ENCODE assay signal across 9 cellular contexts in genomic region chr12:53383258-53383657, GRCh38. TPM values are rescaled to one million over a fixed set of nuclear protein-coding genes. Genes with fewer than 3 reads are reported as not detected.
A peak's percentile ranks its signal among the peaks of the same experiment; 100 is the strongest.
DNase-seq lines count a peak whose midpoint lies in the region; ATAC-seq, FAIRE-seq and TF ChIP-seq lines count a peak whose summit lies in the region.
"Had no signal": no experiment of that assay in that cellular context is flagged by ENCODE, and none has a peak within 500 bp of the region (broad histone marks: within the 10 kb centered on the region; RNA-seq: fewer than 3 reads in every experiment).

No MANE protein-coding gene starts in this region.

- TF ChIP-seq POLR2A in GM12891 (IDR thresholded peaks at IDR 0.05; ENCODE audit: low read depth, low read length), result no peak

- peaks cover 49 to 65% (median 62%) of the 10 kb centered on the region in 3 donors for H3K4me1 Mint-ChIP-seq in CD8-positive, alpha-beta memory T cell
- H3K4me1 Mint-ChIP-seq in endothelial cell (ENCODE audit: unreplicated experiment), result peaks cover 45% of the 10 kb centered on the region

- CTCF ChIA-PET in CD8-positive, alpha-beta memory T cell (lab: Charles Lee), result interaction anchor here (0.7 to 4.4 kb wide), 9 partner anchors 11 to 47 kb away, joined by 3 to 29 read pairs (median 3); no protein-coding TSS in a partner anchor

- no peak for TF ChIP-seq CTCF in endothelial cell (IDR thresholded peaks at IDR 0.05; ENCODE audit: unreplicated experiment)
- TF ChIP-seq CTCF in osteoblast (IDR thresholded peaks at IDR 0.05; ENCODE audit: extremely low read depth, low read depth, low read length), result no peak

- H3K27ac Mint-ChIP-seq in CD8-positive, alpha-beta memory T cell, result peak overlapping the region in 5 of 8 donors; percentile 18 to 86 (median 67)
- no peak overlapping the region for H3K27ac Mint-ChIP-seq in endothelial cell (ENCODE audit: unreplicated experiment)

- H3K27me3 Mint-ChIP-seq in CD8-positive, alpha-beta memory T cell, result no peaks in the 10 kb centered on the region
- H3K27me3 Mint-ChIP-seq in endothelial cell (ENCODE audit: unreplicated experiment), result peaks cover 2% of the 10 kb centered on the region

- H3K27ac ChIP-seq in CD8-positive, alpha-beta memory T cell (ENCODE audit: low read depth, low read length), result peak overlapping the region; percentile 3
- H3K27ac ChIP-seq in osteoblast (ENCODE audit: low read depth, low read length), result peak overlapping the region; percentile 5

- peaks cover 20% of the 10 kb centered on the region for H4K20me1 ChIP-seq in osteoblast (ENCODE audit: insufficient read depth, low read length)

- no peaks in the 10 kb centered on the region for H3K9me3 Mint-ChIP-seq in CD8-positive, alpha-beta memory T cell
- H3K9me3 Mint-ChIP-seq in endothelial cell (ENCODE audit: unreplicated experiment), result no peaks in the 10 kb centered on the region

- no peak overlapping the region for H3K9ac ChIP-seq in NT2/D1 (ENCODE audit: insufficient read length, low read depth)

- H2AFZ ChIP-seq in osteoblast (ENCODE audit: low read length), result no peak overlapping the region

- POLR2A ChIA-PET in CD8-positive, alpha-beta memory T cell (lab: Charles Lee), result interaction anchor here (0.6 kb wide), 1 partner anchor 88 kb away, joined by 8 read pairs; no protein-coding TSS in a partner anchor

- H3K36me3 Mint-ChIP-seq in CD8-positive, alpha-beta memory T cell, result peaks cover 9 to 54% (median 14%) of the 10 kb centered on the region in 3 donors
- H3K36me3 Mint-ChIP-seq in endothelial cell (ENCODE audit: low read depth, unreplicated experiment), result peaks cover 29% of the 10 kb centered on the region

- H3K27me3 ChIP-seq in CD8-positive, alpha-beta memory T cell (ENCODE audit: insufficient read depth, low read length, poor library complexity, severe bottlenecking), result no peaks in the 10 kb centered on the region
- H3K27me3 ChIP-seq in NT2/D1 (ENCODE audit: insufficient read depth, insufficient read length) (no peaks in the 10 kb centered on the region), osteoblast (ENCODE audit: insufficient read depth, low read length) (no peaks in the 10 kb centered on the region)

- peak overlapping the region; percentile 26 for H3K4me3 ChIP-seq in CD8-positive, alpha-beta memory T cell (ENCODE audit: low read length)
- H3K4me3 ChIP-seq in NT2/D1 (ENCODE audit: insufficient read length, low read depth), result peak overlapping the region; percentile 8
- peak overlapping the region; percentile 38 for H3K4me3 ChIP-seq in osteoblast (ENCODE audit: insufficient read depth, low read length)

- peaks cover 26% of the 10 kb centered on the region for H3K36me3 ChIP-seq in CD8-positive, alpha-beta memory T cell (ENCODE audit: insufficient read depth, low read length)
- H3K36me3 ChIP-seq in NT2/D1 (ENCODE audit: insufficient read depth, insufficient read length, low read length), result peaks cover 53% of the 10 kb centered on the region
- H3K36me3 ChIP-seq in osteoblast (ENCODE audit: insufficient read depth, low read length), result peaks cover 26% of the 10 kb centered on the region

- H3K9me3 ChIP-seq in CD8-positive, alpha-beta memory T cell (ENCODE audit: low read length), result no peaks in the 10 kb centered on the region
- H3K9me3 ChIP-seq in NT2/D1 (ENCODE audit: insufficient read depth, low read length), result no peaks in the 10 kb centered on the region
- H3K9me3 ChIP-seq in osteoblast (ENCODE audit: low read depth, low read length), result no peaks in the 10 kb centered on the region

- H3K4me3 Mint-ChIP-seq in CD8-positive, alpha-beta memory T cell, result peak overlapping the region; percentile 46 to 89 (median 74)
- H3K4me3 Mint-ChIP-seq in endothelial cell (ENCODE audit: unreplicated experiment), result peak overlapping the region; percentile 80

- H3K79me2 ChIP-seq in osteoblast (ENCODE audit: insufficient read depth, low read length), result peaks cover 49% of the 10 kb centered on the region

- peak overlapping the region; percentile 69 for H3K4me2 ChIP-seq in osteoblast (ENCODE audit: insufficient read depth, low read length)

- H3K4me1 ChIP-seq in CD8-positive, alpha-beta memory T cell (ENCODE audit: insufficient read depth, low read length), result peaks cover 65% of the 10 kb centered on the region
- H3K4me1 ChIP-seq in NT2/D1 (ENCODE audit: insufficient read depth, insufficient read length) (peaks cover 11% of the 10 kb centered on the region), osteoblast (ENCODE audit: insufficient read depth, low read length) (peaks cover 50% of the 10 kb centered on the region)

- FAIRE-seq in GM12891 (lab: Jason Lieb, UNC), result no peak

- no peak for DNase-seq in CD8-positive, alpha-beta memory T cell
- DNase-seq in NT2/D1 (ENCODE audit: low read depth, low spot score) (no peak), endothelial cell (ENCODE audit: low spot score) (no peak), osteoblast (ENCODE audit: insufficient read length, low spot score, missing footprints) (no peak), GM12891 (ENCODE audit: insufficient read length, low spot score) (no peak), H4 (ENCODE audit: low spot score) (no peak)
- DNase-seq: substantia nigra had no signal

- no peak for ATAC-seq in HG02678 (IDR thresholded peaks at IDR 0.05; ENCODE audit: unreplicated experiment)
- no peak for ATAC-seq in HG03460 (IDR thresholded peaks at IDR 0.05; ENCODE audit: unreplicated experiment)

TF ChIP-seq in GM12891, 5 proteins besides CTCF, POLR2A, EP300 and RAD21:
- TF ChIP-seq POU2F2 (IDR thresholded peaks at IDR 0.05; ENCODE audit: low read depth, low read length), result no peak
- TF ChIP-seq TAF1 (IDR thresholded peaks at IDR 0.05; ENCODE audit: low read depth, low read length), result no peak
- no peak for TF ChIP-seq PAX5 (IDR thresholded peaks at IDR 0.05; ENCODE audit: insufficient read depth, low read length, severe bottlenecking)

RNA-seq across cellular contexts. Expression of gene SP1, which starts 3.3 kb away (rescaled TPM):
- 10 to 100 TPM; 61.1 to 63.3 TPM for total RNA-seq in CD8-positive, alpha-beta memory T cell
- polyA plus RNA-seq in CD8-positive, alpha-beta memory T cell, result 6.6 TPM
- total RNA-seq in endothelial cell (ENCODE audit: unreplicated experiment), result 69.5 TPM
- total RNA-seq in osteoblast, result 50.3 and 56.0 TPM in 2 replicates
- 12.2 TPM for polyA plus RNA-seq in GM12891 (2012; ENCODE audit: low read depth, missing spikeins)
- 26.9 and 33.4 TPM in 2 replicates for total RNA-seq in H4 (2014; rRNA removed; shearing (Covaris generic))

RNA-seq across cellular contexts. Expression of gene AMHR2, which starts 40.4 kb away (rescaled TPM):
- not detected for total RNA-seq in CD8-positive, alpha-beta memory T cell
- not detected for polyA plus RNA-seq in CD8-positive, alpha-beta memory T cell
- 1.3 TPM for total RNA-seq in endothelial cell (ENCODE audit: unreplicated experiment)
- not detected in 2 replicates for total RNA-seq in osteoblast
- polyA plus RNA-seq in GM12891 (2012; ENCODE audit: low read depth, missing spikeins), result not detected
- not detected in 2 replicates for total RNA-seq in H4 (2014; rRNA removed; shearing (Covaris generic))

RNA-seq across cellular contexts. Expression of gene SP7, which starts 47.1 kb away (rescaled TPM):
- total RNA-seq in CD8-positive, alpha-beta memory T cell, result not detected
- not detected for polyA plus RNA-seq in CD8-positive, alpha-beta memory T cell
- total RNA-seq in endothelial cell (ENCODE audit: unreplicated experiment) (3.6 TPM), osteoblast (not detected in 2 replicates)
- not detected for polyA plus RNA-seq in GM12891 (2012; ENCODE audit: low read depth, missing spikeins)
- not detected in 2 replicates for total RNA-seq in H4 (2014; rRNA removed; shearing (Covaris generic))

RNA-seq across cellular contexts. Expression of gene PRR13, which starts 58.3 kb away (rescaled TPM):
- total RNA-seq in CD8-positive, alpha-beta memory T cell, result 100 to 1,000 TPM; 234 to 236 TPM
- 602 TPM for polyA plus RNA-seq in CD8-positive, alpha-beta memory T cell
- total RNA-seq in endothelial cell (ENCODE audit: unreplicated experiment), result 131 TPM
- 55.0 and 64.2 TPM in 2 replicates for total RNA-seq in osteoblast
- 315 TPM for polyA plus RNA-seq in GM12891 (2012; ENCODE audit: low read depth, missing spikeins)
- 59.6 and 110 TPM in 2 replicates for total RNA-seq in H4 (2014; rRNA removed; shearing (Covaris generic))
